Comparison of ENCODE assay signal across 11 cellular contexts in genomic region chr3:45084820-45085816, GRCh38. TPM values are rescaled to one million over a fixed set of nuclear protein-coding genes. Genes with fewer than 3 reads are reported as not detected.
DNase-seq lines count a peak whose midpoint lies in the region; ATAC-seq and TF ChIP-seq lines count a peak whose summit lies in the region.
"Had no signal": no experiment of that assay in that cellular context is flagged by ENCODE, and none has a peak within 500 bp of the region (broad histone marks: within the 10 kb centered on the region; RNA-seq: fewer than 3 reads in every experiment).

No MANE protein-coding gene starts in this region.

- 51% methylated on average over 12 of the region's 13 CpGs for WGBS in SK-N-SH (ENCODE audit: low lambda C conversion rate)
- 76 to 85% (median 78%) methylated on average over 13 of the region's 13 CpGs for WGBS in spleen, 5 donors

- peak in 1 of 2 experiments; percentile 62; a peak in 1 of 4 replicates for TF ChIP-seq EP300 in SK-N-SH (IDR thresholded peaks at IDR 0.05; ENCODE audit: borderline replicate concordance in 1 of 2, low read depth in 1 of 2, low read length in 1 of 2)

- POLR2A ChIA-PET in SK-N-SH (lab: Yijun Ruan, JAX), result no interaction called here

- TF ChIP-seq CTCF in SK-N-SH (IDR thresholded peaks at IDR 0.05) (peak; percentile 19; the same call in 1 of the 2 replicates), fibroblast of pulmonary artery (IDR thresholded peaks at IDR 0.05; ENCODE audit: low read length, missing control alignments) (no peak), spleen (IDR thresholded peaks at IDR 0.05 in 8 of 11, conservative IDR thresholded peaks at IDR 0.05 in 3 of 11) (no peak)

- TF ChIP-seq RAD21 in SK-N-SH (IDR thresholded peaks at IDR 0.05; ENCODE audit: low read length), result no peak

- H3K27ac ChIP-seq in SK-N-SH (ENCODE audit: low read depth in 2 of 2, low read length in 1 of 2) (peak overlapping the region in 1 of 2 experiments; percentile 70; a peak in 2 of 4 replicates), spleen (no peak overlapping the region)

- no peaks in the 10 kb centered on the region for H3K9me2 ChIP-seq in SK-N-SH

- CTCF ChIA-PET in SK-N-SH (lab: Yijun Ruan, JAX), result no interaction called here

- H3K4me3 ChIP-seq in SK-N-SH (ENCODE audit: low read depth in 2 of 2, low read length in 1 of 2) (no peak overlapping the region), fibroblast of pulmonary artery (replicated peaks; ENCODE audit: low read depth, low read length) (no peak overlapping the region), spleen (no peak overlapping the region)
- H3K4me3 ChIP-seq: thoracic aorta had no signal

- H3K4me2 ChIP-seq in SK-N-SH, result 0 out of 2 replicates have a peak overlapping the region, but pooled peaks have one; percentile 29

- H3K79me2 ChIP-seq in SK-N-SH (ENCODE audit: insufficient read depth), result no peaks in the 10 kb centered on the region

- TF ChIP-seq POLR2A in spleen (IDR thresholded peaks at IDR 0.05), result no peak

- no peaks in the 10 kb centered on the region for H4K20me1 ChIP-seq in SK-N-SH (ENCODE audit: insufficient read depth)

- intact Hi-C loops in spleen (cut with DNase I; ENCODE audit: low total_unique reads), result no loop called here

- H3K36me3 ChIP-seq in SK-N-SH (replicated peaks in 1 of 2; ENCODE audit: control insufficient read depth in 1 of 2, insufficient read depth in 2 of 2, low read length in 1 of 2) (no peaks in the 10 kb centered on the region), spleen (no peaks in the 10 kb centered on the region)
- H3K36me3 ChIP-seq: thoracic aorta had no signal

- H3K4me1 ChIP-seq in SK-N-SH (ENCODE audit: control insufficient read depth in 1 of 2, insufficient read depth in 2 of 2, low read depth in 1 of 2, low read length in 1 of 2) (peaks cover 4 to 21% of the 10 kb centered on the region in 2 experiments; a peak in 2 of 4 replicates), spleen (no peaks in the 10 kb centered on the region)

- no peak overlapping the region for H2AFZ ChIP-seq in SK-N-SH (ENCODE audit: low read depth)

- no peak for ATAC-seq in GM18519 (IDR thresholded peaks at IDR 0.05; ENCODE audit: low FRiP score, unreplicated experiment)

- H3K27me3 ChIP-seq in SK-N-SH (ENCODE audit: insufficient read depth) (no peaks in the 10 kb centered on the region), spleen (replicated peaks in 1 of 7) (no peaks in the 10 kb centered on the region)

- H3K9ac ChIP-seq in SK-N-SH, result 0 out of 2 replicates have a peak overlapping the region, but pooled peaks have one; percentile 2

- H3K9me3 ChIP-seq in SK-N-SH (no peaks in the 10 kb centered on the region), spleen (peaks cover 0 to 6% (median 0%) of the 10 kb centered on the region in 8 donors)
- H3K9me3 ChIP-seq: thoracic aorta had no signal

- H3F3A ChIP-seq in SK-N-SH (replicated peaks; ENCODE audit: insufficient read depth), result peaks cover 12% of the 10 kb centered on the region

- DNase-seq in H4 (ENCODE audit: low spot score) (peak; percentile 76), SK-N-SH (no peak), fibroblast of pulmonary artery (ENCODE audit: low read depth) (peak; percentile 78), stromal cell of bone marrow (ENCODE audit: low read depth) (peak; percentile 95), occipital lobe (lab: John Stamatoyannopoulos, UW) (no peak), spleen (no peak)
- DNase-seq: DMS153; effector CD8-positive, alpha-beta T cell; NCI-H345 had no signal

TF ChIP-seq in SK-N-SH, 30 proteins besides CTCF, POLR2A, EP300 and RAD21 (continues in another document):
- TF ChIP-seq TEAD4 (IDR thresholded peaks at IDR 0.05; ENCODE audit: borderline replicate concordance, insufficient read depth) (peak; percentile 40; the same call in 1 of the 2 replicates), POLR2AphosphoS5 (IDR thresholded peaks at IDR 0.05; ENCODE audit: low read depth, low read length) (peak; percentile 69; the same call in 1 of the 2 replicates), MAX (IDR thresholded peaks at IDR 0.05; ENCODE audit: low read depth) (peak; percentile 86), FOXM1 (IDR thresholded peaks at IDR 0.05; ENCODE audit: low read depth) (no peak), TAF1 (IDR thresholded peaks at IDR 0.05; ENCODE audit: borderline replicate concordance, low read depth, low read length) (no peak), CHD2 (IDR thresholded peaks at IDR 0.05; ENCODE audit: low read length, partially characterized antibody) (no peak), REST (IDR thresholded peaks at IDR 0.05; ENCODE audit: low read depth, low read length) (0 out of 2 replicates have a peak, but pooled peaks have one; percentile 41), ELF1 (IDR thresholded peaks at IDR 0.05) (no peak), SMC3 (IDR thresholded peaks at IDR 0.05; ENCODE audit: low read depth, low read length) (no peak), JUND (IDR thresholded peaks at IDR 0.05) (peak; percentile 82), FOSL2 (IDR thresholded peaks at IDR 0.05; ENCODE audit: borderline replicate concordance, low read depth) (peak; percentile 91), RFX5 (IDR thresholded peaks at IDR 0.05; ENCODE audit: low read length) (no peak), NFIC (IDR thresholded peaks at IDR 0.05; ENCODE audit: borderline replicate concordance) (peak; percentile 60; the same call in 1 of the 2 replicates), MEF2A (IDR thresholded peaks at IDR 0.05; ENCODE audit: borderline replicate concordance, low read depth) (no peak), NRF1 (IDR thresholded peaks at IDR 0.05; ENCODE audit: low read depth, low read length) (no peak), SIN3A (IDR thresholded peaks at IDR 0.05; ENCODE audit: borderline replicate concordance, low read depth, low read length) (peak; percentile 88; the same call in 1 of the 2 replicates), FOXJ3 (CRISPR knock-in tag; IDR thresholded peaks at IDR 0.05) (no peak), YY1 (IDR thresholded peaks at IDR 0.05; ENCODE audit: low read depth) (no peak), RXRA (IDR thresholded peaks at IDR 0.05; ENCODE audit: borderline replicate concordance, low read depth) (peak; percentile 45; the same call in 1 of the 2 replicates), TCF12 (IDR thresholded peaks at IDR 0.05) (peak; percentile 77), PBX3 (IDR thresholded peaks at IDR 0.05) (peak; percentile 97), GATA2 (CRISPR knock-in tag; IDR thresholded peaks at IDR 0.05) (no peak), EZH2phosphoT487 (IDR thresholded peaks at IDR 0.05; ENCODE audit: borderline replicate concordance, low read depth) (no peak), IRF3 (IDR thresholded peaks at IDR 0.05; ENCODE audit: low read depth, low read length) (no peak)

RNA-seq across cellular contexts. Expression of gene CLEC3B, which starts 59.0 kb away (rescaled TPM):
- 0.37 and 1.3 TPM in 2 replicates for total RNA-seq in H4 (2014; rRNA removed; shearing (Covaris generic))
- polyA plus RNA-seq in SK-N-SH (2012; rRNA removed) (0.16 and 0.46 TPM in 2 replicates), spleen (100 to 1,000 TPM in 1 of 3 donors, 10 to 100 TPM in 2; 68.6 to 225 (median 91.3) TPM)
- 0.05 and 0.23 TPM in 2 replicates for polyA plus RNA-seq in SK-N-SH (2012; cell fraction: cytosol; rRNA removed)
- 2.1 and 3.1 TPM in 2 replicates for polyA plus RNA-seq in SK-N-SH (2012; cell fraction: nucleus; rRNA removed)
- total RNA-seq in occipital lobe (26.0 TPM), spleen (100 to 1,000 TPM; 156 to 409 (median 295) TPM)

Comparison
In these comparisons a context has a peak if more than half of its experiments do, and no peak if none do; other contexts are left out.
1. DNase-seq: peak in H4 (single experiment), fibroblast of pulmonary artery (single experiment) and stromal cell of bone marrow (single experiment); none in SK-N-SH (single experiment), occipital lobe (single experiment) and spleen (single experiment).
2. RNA of gene CLEC3B, which starts 59.0 kb away (total RNA-seq): 156 to 409 TPM in spleen and 26.0 TPM in occipital lobe (single experiment); 0.37 to 1.3 TPM in H4; every median in the first group is over 10 times any median in the second.